9 cellular contexts compared by ENCODE assay signal in genomic region chr7:92634924-92635519, GRCh38. TPM values are rescaled to one million over a fixed set of nuclear protein-coding genes. Genes with fewer than 3 reads are reported as not detected.
A peak's percentile ranks its signal among the peaks of the same experiment; 100 is the strongest.
DNase-seq lines count a peak whose midpoint lies in the region; ATAC-seq, FAIRE-seq and TF ChIP-seq lines count a peak whose summit lies in the region.
"Had no signal": no experiment of that assay in that cellular context is flagged by ENCODE, and none has a peak within 500 bp of the region (broad histone marks: within the 10 kb centered on the region; RNA-seq: fewer than 3 reads in every experiment).

No MANE protein-coding gene starts in this region.

- peak overlapping the region; percentile 76 for H3K9ac ChIP-seq in astrocyte (ENCODE audit: low read length)

- H3K4me3 ChIP-seq in astrocyte (ENCODE audit: insufficient read depth, low read depth, low read length), result peak overlapping the region; percentile 4
- H3K4me3 ChIP-seq in left lung, result no peak overlapping the region
- no peak overlapping the region for H3K4me3 ChIP-seq in uterus
- no peak overlapping the region for H3K4me3 ChIP-seq in CD8-positive, alpha-beta T cell (ENCODE audit: low read depth, low read length)

- H3K27me3 Mint-ChIP-seq in CD14-positive monocyte (ENCODE audit: low read depth in 3 of 3), result no peaks in the 10 kb centered on the region
- H3K27me3 Mint-ChIP-seq in astrocyte (ENCODE audit: low read depth, unreplicated experiment), result no peaks in the 10 kb centered on the region
- no peaks in the 10 kb centered on the region for H3K27me3 Mint-ChIP-seq in CD8-positive, alpha-beta T cell (ENCODE audit: low read depth)
- H3K27me3 Mint-ChIP-seq: naive B cell had no signal

- H3K9me3 ChIP-seq in astrocyte (ENCODE audit: insufficient read depth, low read depth, low read length), result no peaks in the 10 kb centered on the region
- no peaks in the 10 kb centered on the region for H3K9me3 ChIP-seq in left lung
- H3K9me3 ChIP-seq in uterus, result no peaks in the 10 kb centered on the region
- H3K9me3 ChIP-seq in CD8-positive, alpha-beta T cell (ENCODE audit: low read length), result no peaks in the 10 kb centered on the region

- no peak overlapping the region for H2AFZ ChIP-seq in astrocyte (ENCODE audit: low read depth, low read length)

- H3K27me3 ChIP-seq in astrocyte (ENCODE audit: insufficient read depth, low read length), result no peaks in the 10 kb centered on the region
- no peaks in the 10 kb centered on the region for H3K27me3 ChIP-seq in left lung
- H3K27me3 ChIP-seq in uterus, result no peaks in the 10 kb centered on the region
- H3K27me3 ChIP-seq in CD8-positive, alpha-beta T cell (ENCODE audit: insufficient read depth, low read length), result no peaks in the 10 kb centered on the region

- peak overlapping the region; percentile 16 to 72 for H3K4me3 Mint-ChIP-seq in CD14-positive monocyte
- peak overlapping the region; percentile 36 for H3K4me3 Mint-ChIP-seq in astrocyte (ENCODE audit: unreplicated experiment)
- no peak overlapping the region for H3K4me3 Mint-ChIP-seq in CD8-positive, alpha-beta T cell
- H3K4me3 Mint-ChIP-seq: naive B cell had no signal

- H3K27ac Mint-ChIP-seq in CD14-positive monocyte (peak overlapping the region; percentile 81 to 97 (median 94)), astrocyte (ENCODE audit: unreplicated experiment) (peak overlapping the region; percentile 72)
- H3K27ac Mint-ChIP-seq in CD8-positive, alpha-beta T cell, result no peak overlapping the region

- no peaks in the 10 kb centered on the region for H4K20me1 ChIP-seq in astrocyte (ENCODE audit: insufficient read depth, low read length)

- H3K4me2 ChIP-seq in astrocyte (ENCODE audit: low read length), result peak overlapping the region; percentile 78

- no peaks in the 10 kb centered on the region for H3K36me3 ChIP-seq in astrocyte (ENCODE audit: insufficient read depth, low read length)
- no peaks in the 10 kb centered on the region for H3K36me3 ChIP-seq in left lung
- H3K36me3 ChIP-seq in uterus, result no peaks in the 10 kb centered on the region
- H3K36me3 ChIP-seq in CD8-positive, alpha-beta T cell (ENCODE audit: insufficient read depth, low read length), result no peaks in the 10 kb centered on the region

- ATAC-seq in GM21423 (IDR thresholded peaks at IDR 0.05; ENCODE audit: unreplicated experiment) (peak; percentile 25), left lung (peak; percentile 65)
- no peak for ATAC-seq in CD8-positive, alpha-beta T cell

- intact Hi-C loops in CD14-positive monocyte (cut with micrococcal nuclease), result loop anchor here in 1 of 2 donors (5.0 kb wide), 2 partner anchors 97 to 197 kb away; no protein-coding TSS in a partner anchor
- intact Hi-C loops in left lung (cut with DNase I), result no loop called here
- intact Hi-C loops in uterus (cut with DNase I; ENCODE audit: low total_unique reads), result no loop called here
- intact Hi-C loops in CD8-positive, alpha-beta T cell (cut with DNase I, micrococcal nuclease), result no loop called here

- DNase-seq in CD14-positive monocyte (ENCODE audit: low spot score) (no peak), LoVo (ENCODE audit: low spot score) (peak; percentile 54), astrocyte (ENCODE audit: low read depth) (peak; percentile 84), left lung (no peak), uterus (no peak), mucosa of gallbladder (ENCODE audit: low spot score) (no peak)
- no peak for DNase-seq in CD8-positive, alpha-beta T cell
- DNase-seq: naive B cell had no signal

- peaks cover 53% of the 10 kb centered on the region for H3K79me2 ChIP-seq in astrocyte (ENCODE audit: insufficient read depth, low read length)

- CTCF ChIA-PET in CD8-positive, alpha-beta T cell (lab: Charles Lee), result interaction anchor here (1.2 kb wide), 1 partner anchor 13 kb away, joined by 3 read pairs; no protein-coding TSS in a partner anchor

- no peaks in the 10 kb centered on the region for H3K9me3 Mint-ChIP-seq in CD14-positive monocyte
- H3K9me3 Mint-ChIP-seq in astrocyte (ENCODE audit: unreplicated experiment), result no peaks in the 10 kb centered on the region
- H3K9me3 Mint-ChIP-seq in CD8-positive, alpha-beta T cell, result peaks cover 2% of the 10 kb centered on the region

- peak overlapping the region; percentile 95 for H3K27ac ChIP-seq in astrocyte (ENCODE audit: low read depth, low read length)
- peak overlapping the region; percentile 40 to 85 for H3K27ac ChIP-seq in left lung
- peak overlapping the region; percentile 25 to 28 for H3K27ac ChIP-seq in uterus
- no peak overlapping the region for H3K27ac ChIP-seq in CD8-positive, alpha-beta T cell (ENCODE audit: low read depth, low read length)

- no peak for TF ChIP-seq POLR2A in uterus (IDR thresholded peaks at IDR 0.05)

- H3K36me3 Mint-ChIP-seq in CD14-positive monocyte, result no peaks in the 10 kb centered on the region
- peaks cover 6% of the 10 kb centered on the region for H3K36me3 Mint-ChIP-seq in astrocyte (ENCODE audit: low read depth, unreplicated experiment)
- peaks cover 2% of the 10 kb centered on the region for H3K36me3 Mint-ChIP-seq in CD8-positive, alpha-beta T cell

- POLR2A ChIA-PET in CD8-positive, alpha-beta T cell (lab: Charles Lee), result interaction anchor here (0.6 to 1.0 kb wide), 3 partner anchors 12 to 157 kb away, joined by 3 read pairs; no protein-coding TSS in a partner anchor

- H3K4me1 Mint-ChIP-seq in CD14-positive monocyte (peaks cover 62% of the 10 kb centered on the region), astrocyte (ENCODE audit: low read depth, unreplicated experiment) (peaks cover 49% of the 10 kb centered on the region)
- H3K4me1 Mint-ChIP-seq in CD8-positive, alpha-beta T cell (ENCODE audit: low read depth), result peaks cover 33% of the 10 kb centered on the region

- H3K4me1 ChIP-seq in astrocyte (ENCODE audit: insufficient read depth, low read length) (peaks cover 44% of the 10 kb centered on the region), left lung (peaks cover 25 to 51% of the 10 kb centered on the region in 2 donors), uterus (peaks cover 0 to 7% of the 10 kb centered on the region in 2 donors)
- peaks cover 16% of the 10 kb centered on the region for H3K4me1 ChIP-seq in CD8-positive, alpha-beta T cell (ENCODE audit: insufficient read depth, low read length)

- FAIRE-seq in astrocyte (lab: Jason Lieb, UNC), result peak; percentile 82

- TF ChIP-seq CTCF in CD14-positive monocyte (IDR thresholded peaks at IDR 0.05) (no peak), astrocyte (IDR thresholded peaks at IDR 0.05; ENCODE audit: insufficient read depth, low read depth, low read length) (no peak), left lung (IDR thresholded peaks at IDR 0.05) (no peak), uterus (IDR thresholded peaks at IDR 0.05) (no peak)
- no peak for TF ChIP-seq CTCF in CD8-positive, alpha-beta T cell (IDR thresholded peaks at IDR 0.05)

RNA-seq across cellular contexts. Expression of gene FAM133B, which starts 44.8 kb away (rescaled TPM):
- 1 to 10 TPM; 5.8 to 9.3 TPM for polyA plus RNA-seq in CD14-positive monocyte
- 20.4 and 26.1 TPM in 2 replicates for total RNA-seq in astrocyte
- 10 to 100 TPM; 17.2 to 22.3 TPM for total RNA-seq in left lung
- 10 to 100 TPM in 3 of 4 donors, 1 to 10 TPM in 1; 7.2 to 42.9 (median 34.3) TPM for total RNA-seq in uterus
- total RNA-seq in mucosa of gallbladder, result 19.5 TPM
- total RNA-seq in CD8-positive, alpha-beta T cell, result 10 to 100 TPM; 83.0 to 85.1 TPM

Comparison
In these comparisons a context has a peak if more than half of its experiments do, and no peak if none do; other contexts are left out.
1. DNase-seq: peak in LoVo (single experiment) and astrocyte (single experiment); none in CD14-positive monocyte (single experiment), left lung (0 of 2), uterus (0 of 2), mucosa of gallbladder (single experiment) and CD8-positive, alpha-beta T cell (0 of 7).